In genomic region chr3:25348996-25349576, GRCh38 we compare ENCODE assay signal across 34 cellular contexts.
"Had no signal": no experiment of that assay in that cellular context is flagged by ENCODE, and none has a peak within 500 bp of the region (broad histone marks: within the 10 kb centered on the region; RNA-seq: fewer than 3 reads in every experiment).

No MANE protein-coding gene starts in this region.

- H3K27ac ChIP-seq: body of pancreas, KMS-11, Peyer's patch, SJSA1 had no signal

- H3K27me3 Mint-ChIP-seq: activated CD4-positive, alpha-beta memory T cell treated with anti-CD3 and anti-CD28 coated beads for 36 hours; activated naive CD4-positive, alpha-beta T cell treated with anti-CD3 and anti-CD28 coated beads, Interleukin-2, amount 10 ng/mL, durations not matched to agents 7 days and 5 days had no signal

- DNase-seq: activated CD4-positive, alpha-beta memory T cell treated with anti-CD3 and anti-CD28 coated beads for 36 hours; activated CD4-positive, alpha-beta T cell treated with anti-CD3 and anti-CD28 coated beads for 4 hours; activated CD4-positive, alpha-beta T cell treated with anti-CD3 and anti-CD28 coated beads, Interleukin-2, amount 50 U/mL, for 1 hour; activated CD8-positive, alpha-beta memory T cell treated with anti-CD3 and anti-CD28 coated beads, Interleukin-2, amount 50 U/mL, for 4 hours; activated effector memory CD4-positive, alpha-beta T cell treated with Interleukin-2 at 50 U/mL for 16 hours; activated naive CD4-positive, alpha-beta T cell treated with anti-CD3 and anti-CD28 coated beads, Interleukin-2, amount 10 ng/mL, durations not matched to agents 7 days and 5 days; activated T-cell treated with anti-CD3 and anti-CD28 coated beads for 4 hours; activated T-cell treated with anti-CD3 and anti-CD28 coated beads, Interleukin-2, amount 50 U/mL, for 48 hours; body of pancreas; caudate nucleus; MM.1S; NCI-H1092 treated with DMSO at 0.1 percent for 48 hours; NCI-H1417; NCI-H146; NCI-H187; NCI-H2029 treated with DMSO at 0.1 percent for 48 hours; NCI-H2107; NCI-H2171; NCI-H510A; NCI-H526; NCI-H748 treated with DMSO at 0.1 percent for 48 hours; NK-92 treated with Interleukin-12 subunit alpha and Interleukin-12 subunit beta, amount 100 ng/mL, for 24 hours; PC-3; Peyer's patch; RPMI8226; SHP77 treated with DMSO at 0.1 percent for 48 hours; SK-N-SH had no signal

- ATAC-seq: activated CD4-positive, CD25-positive, alpha-beta regulatory T cell treated with anti-CD3 and anti-CD28 coated beads, Interleukin-2, amount 50 U/mL, for 24 hours; body of pancreas; PC-3 had no signal

- H3K4me3 ChIP-seq: body of pancreas, Peyer's patch, SJSA1 had no signal

- H3K36me3 Mint-ChIP-seq: activated CD4-positive, alpha-beta memory T cell treated with anti-CD3 and anti-CD28 coated beads for 36 hours; activated naive CD4-positive, alpha-beta T cell treated with anti-CD3 and anti-CD28 coated beads, Interleukin-2, amount 10 ng/mL, durations not matched to agents 7 days and 5 days; activated naive CD8-positive, alpha-beta T cell; WTC11 had no signal

- H3K9me3 ChIP-seq: body of pancreas, Peyer's patch, SJSA1, SK-N-SH had no signal

- H3K27me3 ChIP-seq: body of pancreas, Peyer's patch, SJSA1 had no signal

- H3K4me1 Mint-ChIP-seq: activated naive CD4-positive, alpha-beta T cell treated with anti-CD3 and anti-CD28 coated beads, Interleukin-2, amount 10 ng/mL, durations not matched to agents 7 days and 5 days had no signal

- H3K9me3 Mint-ChIP-seq: activated CD4-positive, alpha-beta memory T cell treated with anti-CD3 and anti-CD28 coated beads for 36 hours; T-helper 1 cell treated with Interleukin-12 subunit alpha and Interleukin-12 subunit beta and Interleukin-4 antibody, amounts not matched to agents 30 μg/mL and 1 μg/mL, for 36 hours; WTC11 had no signal

- H3K4me3 Mint-ChIP-seq: activated CD4-positive, alpha-beta memory T cell treated with anti-CD3 and anti-CD28 coated beads for 36 hours; activated naive CD4-positive, alpha-beta T cell treated with anti-CD3 and anti-CD28 coated beads, Interleukin-2, amount 10 ng/mL, durations not matched to agents 7 days and 5 days; activated naive CD8-positive, alpha-beta T cell; T-helper 1 cell treated with Interleukin-12 subunit alpha and Interleukin-12 subunit beta and Interleukin-4 antibody, amounts not matched to agents 30 μg/mL and 1 μg/mL, for 36 hours; T-helper 2 cell treated with Interferon-gamma antibody and Interleukin-4, amounts not matched to agents 5 μg/mL and 100 μg/mL, for 36 hours; WTC11 had no signal

- H3K27ac Mint-ChIP-seq: activated CD4-positive, alpha-beta memory T cell treated with anti-CD3 and anti-CD28 coated beads for 36 hours; activated naive CD4-positive, alpha-beta T cell treated with anti-CD3 and anti-CD28 coated beads, Interleukin-2, amount 10 ng/mL, durations not matched to agents 7 days and 5 days; activated naive CD8-positive, alpha-beta T cell; T-helper 1 cell treated with Interleukin-12 subunit alpha and Interleukin-12 subunit beta and Interleukin-4 antibody, amounts not matched to agents 30 μg/mL and 1 μg/mL, for 36 hours; T-helper 2 cell treated with Interferon-gamma antibody and Interleukin-4, amounts not matched to agents 5 μg/mL and 100 μg/mL, for 36 hours; WTC11 had no signal

- H3K4me1 ChIP-seq: body of pancreas, Peyer's patch had no signal

- H3K36me3 ChIP-seq: Peyer's patch, SJSA1 had no signal
